ENCODE assay signal across 21 cellular contexts in genomic region chr9:65404232-65405006, GRCh38.
DNase-seq lines count a peak whose midpoint lies in the region; ATAC-seq, FAIRE-seq and TF ChIP-seq lines count a peak whose summit lies in the region.
"Had no signal": no experiment of that assay in that cellular context is flagged by ENCODE, and none has a peak within 500 bp of the region (broad histone marks: within the 10 kb centered on the region; RNA-seq: fewer than 3 reads in every experiment).

No MANE protein-coding gene starts in this region.

- no peak overlapping the region for H2AFZ ChIP-seq in K562 (ENCODE audit: low read depth, low read length)

- no peak for TF ChIP-seq RAD21 in K562 (CRISPR knock-in tag; conservative IDR thresholded peaks at IDR 0.05 in 1 of 2, IDR thresholded peaks at IDR 0.05 in 1 of 2)

- FAIRE-seq in K562 (lab: Jason Lieb, UNC): no peak
- FAIRE-seq: A204.1, GM12878, H54 had no signal

- 23% methylated on average over 5 of the region's 11 CpGs for WGBS in K562 (ENCODE audit: insufficient coverage, low coverage, missing lambda C conversion rate)
- WGBS in spleen, 5 donors: 68 to 76% (median 70%) methylated on average over 10 to 11 of the region's 11 CpGs

- no peak for TF ChIP-seq CTCF in RWPE2 (IDR thresholded peaks at IDR 0.05; ENCODE audit: poor library complexity, severe bottlenecking)
- no peak for TF ChIP-seq CTCF in K562 (IDR thresholded peaks at IDR 0.05 in 2 of 3, conservative IDR thresholded peaks at IDR 0.05 in 1 of 3; ENCODE audit: insufficient read depth in 2 of 3, low read depth in 1 of 3, low read length in 3 of 3)
- TF ChIP-seq CTCF in spleen (IDR thresholded peaks at IDR 0.05 in 8 of 11, conservative IDR thresholded peaks at IDR 0.05 in 3 of 11): no peak

- intact Hi-C loops in K562 (cut with micrococcal nuclease) (no loop called here), spleen (cut with DNase I; ENCODE audit: low total_unique reads) (no loop called here)

- no peaks in the 10 kb centered on the region for H4K20me1 ChIP-seq in K562 (replicated peaks; ENCODE audit: control insufficient read depth, insufficient read depth, low read length)
- H4K20me1 ChIP-seq: BLaER1 had no signal

- no peaks in the 10 kb centered on the region for H3K27me3 ChIP-seq in RWPE2 (ENCODE audit: insufficient read depth, poor library complexity, severe bottlenecking)
- H3K27me3 ChIP-seq in K562 (ENCODE audit: control insufficient read depth in 2 of 2, insufficient read depth in 2 of 2, low read length in 2 of 2): peaks cover 0 to 3% of the 10 kb centered on the region in 2 experiments; a peak in 2 of 5 replicates
- H3K27me3 ChIP-seq in spleen (replicated peaks in 1 of 7): no peaks in the 10 kb centered on the region
- H3K27me3 ChIP-seq: BLaER1 had no signal

- TF ChIP-seq EP300 in K562 (IDR thresholded peaks at IDR 0.05; ENCODE audit: low read length): no peak

- BruUV-seq in K562 (replicated peaks; lab: Mats Ljungman, UMichigan): no TSS peak

- H3K9me3 ChIP-seq in RWPE2 (ENCODE audit: severe bottlenecking) (no peaks in the 10 kb centered on the region), K562 (replicated peaks; ENCODE audit: control insufficient read depth, insufficient read depth, low read depth, low read length) (no peaks in the 10 kb centered on the region), spleen (peaks cover 0 to 87% (median 56%) of the 10 kb centered on the region in 8 donors)
- H3K9me3 ChIP-seq: BLaER1, Caco-2, HAP-1 had no signal

- no peak overlapping the region for H3K4me3 ChIP-seq in RWPE2 (ENCODE audit: severe bottlenecking)
- no peak overlapping the region for H3K4me3 ChIP-seq in K562
- H3K4me3 ChIP-seq in spleen: no peak overlapping the region
- H3K4me3 ChIP-seq: BLaER1, GM12878, HAP-1 had no signal

- in situ Hi-C loops in K562 (cut with MboI): no loop called here

- CTCF ChIA-PET in K562 (lab: Yijun Ruan, JAX; ENCODE audit: low intra/inter-chr PET ratio): no interaction called here

- H3K9me1 ChIP-seq in K562 (ENCODE audit: control insufficient read depth, insufficient read depth, low read length): no peaks in the 10 kb centered on the region

- H3K79me2 ChIP-seq in K562 (ENCODE audit: control insufficient read depth, insufficient read depth, low read length): no peaks in the 10 kb centered on the region

- TF ChIP-seq POLR2A in K562 (conservative IDR thresholded peaks at IDR 0.05): no peak
- TF ChIP-seq POLR2A in spleen (IDR thresholded peaks at IDR 0.05): no peak

- POLR2A ChIA-PET in K562 (lab: Yijun Ruan, JAX): no interaction called here

- 0 out of 3 replicates have a peak, but pooled peaks have one; percentile 14 for ATAC-seq in RWPE2 (ENCODE audit: low read depth)
- no peak for ATAC-seq in K562
- no peak for ATAC-seq in GM21360 (IDR thresholded peaks at IDR 0.05; ENCODE audit: unreplicated experiment)
- ATAC-seq: CD8-positive, alpha-beta T cell; GM12878 had no signal

- no peaks in the 10 kb centered on the region for H3K4me1 ChIP-seq in RWPE2 (ENCODE audit: insufficient read depth, poor library complexity, severe bottlenecking)
- H3K4me1 ChIP-seq in K562 (replicated peaks in 1 of 2; ENCODE audit: control insufficient read depth in 2 of 2, insufficient read depth in 2 of 2, low read length in 2 of 2): peaks cover 3 to 5% of the 10 kb centered on the region in 2 experiments; a peak in 4 of 5 replicates
- H3K4me1 ChIP-seq in spleen: no peaks in the 10 kb centered on the region
- H3K4me1 ChIP-seq: BLaER1, Caco-2, HAP-1 had no signal

- DNase-seq in RWPE2 (ENCODE audit: low spot score) (no peak), K562 (ENCODE audit: extremely low read depth in 1 of 4, low spot score in 3 of 4) (no peak), mesenteric fat pad (ENCODE audit: low spot score) (peak; percentile 72), spleen (peak; percentile 54), NCI-H1436 (lab: John Stamatoyannopoulos, UW) (no peak), EL (no peak)
- DNase-seq: Caco-2; CD4-positive, CD25-positive, alpha-beta regulatory T cell; CD8-positive, alpha-beta T cell; DMS153; DND-41; GDM1; GOT3; HFFc6 had no signal

- no peak overlapping the region for H3K4me2 ChIP-seq in K562 (ENCODE audit: insufficient read depth, low read length)
- H3K4me2 ChIP-seq: BLaER1 had no signal

- no peak overlapping the region; a peak in 1 of 4 replicates for H3K9ac ChIP-seq in K562 (ENCODE audit: insufficient read depth in 1 of 2, low read depth in 2 of 2, low read length in 2 of 2)
- H3K9ac ChIP-seq: BLaER1 had no signal

- H3K36me3 ChIP-seq in RWPE2 (ENCODE audit: low read depth) (no peaks in the 10 kb centered on the region), K562 (ENCODE audit: control insufficient read depth, insufficient read depth, low read length) (no peaks in the 10 kb centered on the region), spleen (no peaks in the 10 kb centered on the region)
- H3K36me3 ChIP-seq: BLaER1, HAP-1 had no signal

- H3K27ac ChIP-seq in RWPE2 (ENCODE audit: poor library complexity, severe bottlenecking) (no peak overlapping the region), K562 (ENCODE audit: extremely low read depth, low read depth, low read length) (no peak overlapping the region), spleen (no peak overlapping the region)
- H3K27ac ChIP-seq: BLaER1, C4-2B had no signal

TF ChIP-seq in K562, 482 proteins besides CTCF, POLR2A, EP300 and RAD21:
- peak; percentile 63; the same call in 1 of the 2 replicates for TF ChIP-seq ZNF263 (CRISPR knock-in tag; IDR thresholded peaks at IDR 0.05; ENCODE audit: borderline replicate concordance)
- TF ChIP-seq SIN3B (IDR thresholded peaks at IDR 0.05; ENCODE audit: low read depth): no peak

Comparison
In these comparisons a context has a peak if more than half of its experiments do, and no peak if none do; other contexts are left out.
1. DNase-seq: peak in mesenteric fat pad (single experiment) and spleen (single experiment); none in RWPE2 (single experiment), K562 (0 of 4), NCI-H1436 (single experiment) and EL (single experiment).